Comparison of ENCODE assay signal across 2 cellular contexts in genomic region chr19:47818221-47818620, GRCh38. TPM values are rescaled to one million over a fixed set of nuclear protein-coding genes. Genes with fewer than 3 reads are reported as not detected.
"Had no signal": no experiment of that assay in that cellular context is flagged by ENCODE, and none has a peak within 500 bp of the region (broad histone marks: within the 10 kb centered on the region; RNA-seq: fewer than 3 reads in every experiment).

No MANE protein-coding gene starts in this region.

RNA-seq across cellular contexts. Expression of gene CRX, which starts 3.5 kb away (rescaled TPM):
- total RNA-seq: GM12878 had no signal
- polyA plus RNA-seq: GM12878 had no signal

RNA-seq across cellular contexts. Expression of gene TPRX1, which starts 13.9 kb away (rescaled TPM):
- total RNA-seq: G401, GM12878 had no signal
- polyA plus RNA-seq: GM12878 had no signal

RNA-seq across cellular contexts. Expression of gene TPRX2, which starts 40.8 kb away (rescaled TPM):
- total RNA-seq: G401, GM12878 had no signal
- polyA plus RNA-seq: GM12878 had no signal
